In the genomic region with DNA sequence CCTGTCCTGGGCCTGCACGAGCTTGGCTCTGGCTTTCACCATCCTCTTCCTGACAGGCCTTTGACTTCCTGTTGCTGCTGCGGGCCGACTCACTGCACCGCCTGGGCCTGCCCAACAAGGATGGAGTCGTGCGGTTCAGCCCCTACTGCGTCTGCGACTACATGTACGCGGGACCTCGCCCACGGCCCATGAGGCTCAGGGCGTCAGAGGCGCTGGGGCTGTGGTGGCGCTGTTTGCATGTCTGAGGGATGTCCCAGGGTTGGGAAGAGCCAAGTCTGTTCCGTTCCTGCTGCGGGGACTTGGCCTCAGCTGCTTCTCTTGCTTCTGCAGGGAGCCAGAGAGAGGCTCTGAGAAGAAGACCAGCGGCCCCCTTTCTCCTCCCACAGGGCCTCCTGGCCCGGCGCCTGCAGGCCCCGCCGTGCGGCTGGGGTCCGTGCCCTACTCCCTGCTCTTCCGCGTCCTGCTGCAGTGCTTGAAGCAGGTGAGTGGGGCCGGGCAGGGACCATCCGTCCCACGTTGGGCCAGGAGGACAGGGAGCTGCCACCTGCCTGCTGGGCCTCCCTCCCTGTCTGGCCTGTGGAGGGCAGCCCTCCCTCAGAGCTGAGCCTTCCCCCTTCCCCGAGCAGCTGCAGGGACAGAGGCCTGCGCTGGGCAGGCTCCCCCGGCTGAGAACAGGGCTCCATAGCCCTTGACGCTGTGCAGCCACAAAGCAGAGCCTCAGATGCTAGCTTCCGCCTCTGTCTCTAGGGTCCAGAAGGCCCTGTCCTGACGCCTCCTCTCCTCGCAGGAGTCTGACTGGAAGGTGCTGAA, we compare ENCODE assay signal across 30 cellular contexts. TPM values are rescaled to one million over a fixed set of nuclear protein-coding genes. Genes with fewer than 3 reads are reported as not detected.
DNase-seq lines count a peak whose midpoint lies in the region; ATAC-seq, FAIRE-seq and TF ChIP-seq lines count a peak whose summit lies in the region.
"Had no signal": no experiment of that assay in that cellular context is flagged by ENCODE, and none has a peak within 500 bp of the region (broad histone marks: within the 10 kb centered on the region; RNA-seq: fewer than 3 reads in every experiment).

No MANE protein-coding gene starts in this region.

- intact Hi-C loops in HepG2 (cut with micrococcal nuclease; ENCODE audit: unreplicated experiment), result no loop called here

- POLR2A ChIA-PET in WTC11 (lab: Charles Lee) (interaction anchor here (0.5 kb wide), 1 partner anchor 54 kb away, joined by 3 read pairs; no protein-coding TSS in a partner anchor), HepG2 (lab: Yijun Ruan, JAX) (no interaction called here)
- POLR2A ChIA-PET in activated CD8-positive, alpha-beta T cell treated with anti-CD3 and anti-CD28 coated beads, Interleukin-2, amount 10 ng/mL, durations not matched to agents 7 days and 5 days (lab: Charles Lee), result no interaction called here

- WGBS in HepG2 (ENCODE audit: low lambda C conversion rate), result 95% methylated on average over 14 of the region's 36 CpGs

- no peaks in the 10 kb centered on the region for H3K4me1 Mint-ChIP-seq in WTC11
- no peaks in the 10 kb centered on the region for H3K4me1 Mint-ChIP-seq in activated CD8-positive, alpha-beta T cell treated with anti-CD3 and anti-CD28 coated beads, Interleukin-2, amount 10 ng/mL, durations not matched to agents 7 days and 5 days (ENCODE audit: low read depth)

- H3K27me3 Mint-ChIP-seq in WTC11 (ENCODE audit: low read depth), result no peaks in the 10 kb centered on the region
- H3K27me3 Mint-ChIP-seq in activated CD8-positive, alpha-beta T cell treated with anti-CD3 and anti-CD28 coated beads, Interleukin-2, amount 10 ng/mL, durations not matched to agents 7 days and 5 days (ENCODE audit: low read depth), result no peaks in the 10 kb centered on the region
- H3K27me3 Mint-ChIP-seq: activated T-cell treated with anti-CD3 and anti-CD28 coated beads, Interleukin-2, amount 50 U/mL, for 24 hours had no signal

- no peaks in the 10 kb centered on the region for H3K79me2 ChIP-seq in HepG2 (ENCODE audit: insufficient read depth, low read length)

- FAIRE-seq in HepG2 (lab: Jason Lieb, UNC), result no peak
- FAIRE-seq: colon, G401.6, urothelium cell line had no signal

- no peak overlapping the region for H3K4me2 ChIP-seq in HepG2 (ENCODE audit: low read depth, low read length)

- BruUV-seq in HepG2 (replicated peaks; lab: Mats Ljungman, UMichigan), result no TSS peak

- H3K9me3 ChIP-seq in HepG2 (ENCODE audit: low read length) (no peaks in the 10 kb centered on the region), SJCRH30 (replicated peaks) (no peaks in the 10 kb centered on the region)
- H3K9me3 ChIP-seq: breast epithelium, psoas muscle, testis had no signal

- CTCF ChIA-PET in WTC11 (lab: Charles Lee) (interaction anchor here (0.7 to 2.0 kb wide), 5 partner anchors 19 to 69 kb away, joined by 3 to 6 read pairs (median 6); a partner anchor contains a TSS), HepG2 (lab: Yijun Ruan, JAX; ENCODE audit: low intra/inter-chr PET ratio, low total read pairs) (no interaction called here)
- CTCF ChIA-PET in activated CD8-positive, alpha-beta T cell treated with anti-CD3 and anti-CD28 coated beads, Interleukin-2, amount 10 ng/mL, durations not matched to agents 7 days and 5 days (lab: Charles Lee), result no interaction called here

- TF ChIP-seq RAD21 in HepG2 (CRISPR knock-in tag; IDR thresholded peaks at IDR 0.05), result no peak

- H3K27ac ChIP-seq in HepG2 (ENCODE audit: extremely low read length, insufficient read depth, low read length) (no peak overlapping the region), SJCRH30 (no peak overlapping the region)
- H3K27ac ChIP-seq: 22Rv1, breast epithelium, psoas muscle, testis had no signal

- H4K20me1 ChIP-seq in HepG2 (ENCODE audit: insufficient read depth, low read length), result no peaks in the 10 kb centered on the region

- H3K9ac ChIP-seq in HepG2 (ENCODE audit: insufficient read depth, low read depth, low read length), result no peak overlapping the region

- no peak overlapping the region for H3K4me3 ChIP-seq in HepG2 (replicated peaks in 1 of 3; ENCODE audit: insufficient read depth in 1 of 3, low read depth in 2 of 3, low read length in 3 of 3)
- no peak overlapping the region for H3K4me3 ChIP-seq in SJCRH30
- H3K4me3 ChIP-seq: breast epithelium, psoas muscle, testis had no signal

- peaks cover 15% of the 10 kb centered on the region for H3K36me3 Mint-ChIP-seq in WTC11
- peaks cover 10% of the 10 kb centered on the region for H3K36me3 Mint-ChIP-seq in activated CD8-positive, alpha-beta T cell treated with anti-CD3 and anti-CD28 coated beads, Interleukin-2, amount 10 ng/mL, durations not matched to agents 7 days and 5 days (ENCODE audit: low read depth)

- H3K9me3 Mint-ChIP-seq in WTC11, result no peaks in the 10 kb centered on the region
- H3K9me3 Mint-ChIP-seq in activated CD8-positive, alpha-beta T cell treated with anti-CD3 and anti-CD28 coated beads, Interleukin-2, amount 10 ng/mL, durations not matched to agents 7 days and 5 days (ENCODE audit: insufficient read depth), result no peaks in the 10 kb centered on the region
- H3K9me3 Mint-ChIP-seq: activated T-cell treated with anti-CD3 and anti-CD28 coated beads, Interleukin-2, amount 50 U/mL, for 24 hours; CD8-positive, alpha-beta T cell had no signal

- H2AFZ ChIP-seq in HepG2 (ENCODE audit: low read length), result no peak overlapping the region

- no peak for TF ChIP-seq POLR2A in HepG2 (IDR thresholded peaks at IDR 0.05; ENCODE audit: insufficient read depth in 1 of 2, low read depth in 2 of 2, low read length in 2 of 2)

- H3K36me3 ChIP-seq in HepG2 (replicated peaks in 1 of 2; ENCODE audit: control insufficient read depth in 1 of 2, insufficient read depth in 2 of 2, low read length in 2 of 2), result peaks cover 25 to 29% of the 10 kb centered on the region in 2 experiments
- H3K36me3 ChIP-seq in SJCRH30, result peaks cover 6% of the 10 kb centered on the region; the same call in 1 of the 2 replicates
- H3K36me3 ChIP-seq: breast epithelium had no signal

- in situ Hi-C loops in G401 (cut with HindIII; ENCODE audit: low sequenced_read_pairs) (loop anchor here (10.0 kb wide), 1 partner anchor 93 kb away; no protein-coding TSS in a partner anchor), HepG2 (cut with HindIII; ENCODE audit: extremely low pct_ligation_motif_present, low pct_unique_long_range_greater_than_20kb) (no loop called here)

- no peak for TF ChIP-seq EP300 in HepG2 (IDR thresholded peaks at IDR 0.05; ENCODE audit: low read depth in 2 of 2, low read length in 2 of 2)
- TF ChIP-seq EP300 in HepG2 (CRISPR knock-in tag; IDR thresholded peaks at IDR 0.05; ENCODE audit: borderline replicate concordance), result no peak

- peak; percentile 32 for DNase-seq in DMS 273 (lab: John Stamatoyannopoulos, UW; ENCODE audit: unreplicated experiment)
- no peak for DNase-seq in DMS 273 treated with DMSO at 0.1 percent for 48 hours (lab: John Stamatoyannopoulos, UW)
- DNase-seq in G401 (ENCODE audit: low spot score), result peak; percentile 38
- no peak for DNase-seq in WTC11 (ENCODE audit: low spot score)
- DNase-seq in HepG2 (ENCODE audit: low spot score), result no peak
- no peak for DNase-seq in NCI-H2081 (lab: John Stamatoyannopoulos, UW)
- DNase-seq in activated CD8-positive, alpha-beta T cell treated with anti-CD3 and anti-CD28 coated beads, Interleukin-2, amount 10 ng/mL, durations not matched to agents 7 days and 5 days, result no peak
- DNase-seq in SJCRH30, result no peak
- DNase-seq: activated CD4-positive, alpha-beta T cell treated with anti-CD3 and anti-CD28 coated beads for 4 hours; activated T-cell treated with anti-CD3 and anti-CD28 coated beads, Interleukin-2, amount 50 U/mL, for 24 hours; amygdala; CD8-positive, alpha-beta T cell; DMS153; effector CD8-positive, alpha-beta T cell; erythroblast; GOT3; mesenchymal stem cell; NCI-H1092; NCI-H1694 treated with DMSO at 0.1 percent for 48 hours; NCI-H2227 treated with DMSO at 0.1 percent for 48 hours; psoas muscle; stimulated activated CD4-positive, alpha-beta T cell treated with anti-CD3 and anti-CD28 coated beads, Interleukin-4, amount 100 ng/mL, for 4 hours; stimulated activated naive CD4-positive, alpha-beta T cell; T-helper 2 cell; testis had no signal

- H3K27ac Mint-ChIP-seq in WTC11, result peak overlapping the region; percentile 78; the same call in 1 of the 2 replicates
- no peak overlapping the region for H3K27ac Mint-ChIP-seq in activated CD8-positive, alpha-beta T cell treated with anti-CD3 and anti-CD28 coated beads, Interleukin-2, amount 10 ng/mL, durations not matched to agents 7 days and 5 days
- H3K27ac Mint-ChIP-seq: activated T-cell treated with anti-CD3 and anti-CD28 coated beads, Interleukin-2, amount 50 U/mL, for 24 hours; CD8-positive, alpha-beta T cell had no signal

- H3K27me3 ChIP-seq in HepG2 (ENCODE audit: control insufficient read depth in 1 of 2, insufficient read depth in 2 of 2, low read length in 2 of 2), result no peaks in the 10 kb centered on the region
- no peaks in the 10 kb centered on the region for H3K27me3 ChIP-seq in SJCRH30
- H3K27me3 ChIP-seq: breast epithelium, testis had no signal

- H3K4me1 ChIP-seq in HepG2 (ENCODE audit: insufficient read depth, low read length), result no peaks in the 10 kb centered on the region
- no peaks in the 10 kb centered on the region for H3K4me1 ChIP-seq in SJCRH30
- H3K4me1 ChIP-seq: breast epithelium, psoas muscle, testis had no signal

- no peak overlapping the region for H3K4me3 Mint-ChIP-seq in WTC11
- no peak overlapping the region for H3K4me3 Mint-ChIP-seq in activated CD8-positive, alpha-beta T cell treated with anti-CD3 and anti-CD28 coated beads, Interleukin-2, amount 10 ng/mL, durations not matched to agents 7 days and 5 days
- H3K4me3 Mint-ChIP-seq: activated T-cell treated with anti-CD3 and anti-CD28 coated beads, Interleukin-2, amount 50 U/mL, for 24 hours; CD8-positive, alpha-beta T cell had no signal

- TF ChIP-seq CTCF in WTC11 (IDR thresholded peaks at IDR 0.05) (no peak), HepG2 (CRISPR knock-in tag; IDR thresholded peaks at IDR 0.05) (peak; percentile 30)

- no peak; the same call in 1 of the 2 replicates for ATAC-seq in WTC11
- ATAC-seq in HepG2, result peak; percentile 22; the same call in 1 of the 3 replicates
- ATAC-seq in activated CD8-positive, alpha-beta T cell treated with anti-CD3 and anti-CD28 coated beads, Interleukin-2, amount 10 ng/mL, durations not matched to agents 7 days and 5 days, result no peak
- ATAC-seq: CD8-positive, alpha-beta T cell had no signal

RNA-seq across cellular contexts. Expression of a gene that starts 23.9 kb away (rescaled TPM):
- total RNA-seq in G401 (2014; rRNA removed; shearing (Covaris generic)), result 23.3 and 36.4 TPM in 2 replicates
- total RNA-seq in WTC11 (2021) (103 to 134 TPM (median 117 TPM) in 3 replicates), HepG2 (2016; rRNA removed; fragmentation: Illumina TruSeq; extraction: Trizol) (10.3 and 19.6 TPM in 2 replicates)
- 13.6 and 17.2 TPM in 2 replicates for total RNA-seq in HepG2 (2016; cell fraction: cytosol; rRNA removed; fragmentation: Illumina TruSeq; extraction: Trizol; ENCODE audit: low read depth)
- total RNA-seq in HepG2 (2016; cell fraction: insoluble cytoplasmic fraction; rRNA removed; fragmentation: Illumina TruSeq; extraction: Trizol), result 7.7 and 19.6 TPM in 2 replicates
- 13.2 and 13.3 TPM in 2 replicates for total RNA-seq in HepG2 (2016; cell fraction: membrane; rRNA removed; fragmentation: Illumina TruSeq; extraction: Trizol)
- total RNA-seq in HepG2 (2016; cell fraction: nucleus; rRNA removed; fragmentation: Illumina TruSeq; extraction: Trizol), result 21.2 and 34.7 TPM in 2 replicates
- polyA plus RNA-seq in HepG2 (2011; rRNA removed), result 40.4 and 44.6 TPM in 2 replicates
- polyA plus RNA-seq in HepG2 (2011; cell fraction: cytosol; rRNA removed), result 13.0 and 19.7 TPM in 2 replicates
- 352 and 473 TPM in 2 replicates for polyA plus RNA-seq in HepG2 (2011; cell fraction: nucleus; rRNA removed)
- 50.1 and 57.0 TPM in 2 replicates for polyA plus RNA-seq in HepG2 (2012)
- 2.9 and 4.1 TPM in 2 replicates for polyA plus RNA-seq in HepG2 (2016; cell fraction: cytosol; fragmentation: Illumina TruSeq; extraction: Trizol; ENCODE audit: low read depth)
- 13.2 and 17.7 TPM in 2 replicates for polyA plus RNA-seq in HepG2 (2016; cell fraction: insoluble cytoplasmic fraction; fragmentation: Illumina TruSeq; extraction: Trizol; ENCODE audit: low read depth)
- polyA plus RNA-seq in HepG2 (2016; cell fraction: membrane; fragmentation: Illumina TruSeq; extraction: Trizol; ENCODE audit: low read depth), result 5.4 and 5.7 TPM in 2 replicates
- 82.5 and 84.9 TPM in 2 replicates for polyA plus RNA-seq in HepG2 (2016; cell fraction: nucleus; fragmentation: Illumina TruSeq; extraction: Trizol; ENCODE audit: insufficient read depth, low read depth)
- 69.9 and 84.9 TPM in 2 replicates for polyA minus RNA-seq in HepG2 (2011; rRNA and poly(A)+ RNA removed; ENCODE audit: low replicate concordance)
- polyA minus RNA-seq in HepG2 (2011; cell fraction: cytosol; rRNA and poly(A)+ RNA removed), result 25.5 and 36.2 TPM in 2 replicates
- 59.4 and 61.0 TPM in 2 replicates for polyA minus RNA-seq in HepG2 (2011; cell fraction: nucleus; rRNA and poly(A)+ RNA removed)
- 10 to 100 TPM; 87.9 to 97.4 TPM for total RNA-seq in activated CD8-positive, alpha-beta T cell treated with anti-CD3 and anti-CD28 coated beads, Interleukin-2, amount 10 ng/mL, durations not matched to agents 7 days and 5 days
- 32.0 and 37.1 TPM in 2 replicates for total RNA-seq in SJCRH30 (2014; rRNA removed; shearing (Covaris generic))

RNA-seq across cellular contexts. Expression of a gene that starts 24.0 kb away (rescaled TPM):
- 25.2 and 36.6 TPM in 2 replicates for total RNA-seq in G401 (2014; rRNA removed; shearing (Covaris generic))
- total RNA-seq in WTC11 (2021) (90.5 to 93.4 TPM (median 93.3 TPM) in 3 replicates), HepG2 (2016; rRNA removed; fragmentation: Illumina TruSeq; extraction: Trizol) (64.8 and 64.9 TPM in 2 replicates)
- 24.9 and 26.2 TPM in 2 replicates for total RNA-seq in HepG2 (2016; cell fraction: cytosol; rRNA removed; fragmentation: Illumina TruSeq; extraction: Trizol; ENCODE audit: low read depth)
- 69.4 and 70.6 TPM in 2 replicates for total RNA-seq in HepG2 (2016; cell fraction: insoluble cytoplasmic fraction; rRNA removed; fragmentation: Illumina TruSeq; extraction: Trizol)
- total RNA-seq in HepG2 (2016; cell fraction: membrane; rRNA removed; fragmentation: Illumina TruSeq; extraction: Trizol), result 25.2 and 29.9 TPM in 2 replicates
- total RNA-seq in HepG2 (2016; cell fraction: nucleus; rRNA removed; fragmentation: Illumina TruSeq; extraction: Trizol), result 22.8 and 26.0 TPM in 2 replicates
- 47.5 and 55.6 TPM in 2 replicates for polyA plus RNA-seq in HepG2 (2011; rRNA removed)
- 63.4 and 112 TPM in 2 replicates for polyA plus RNA-seq in HepG2 (2011; cell fraction: cytosol; rRNA removed)
- 61.1 and 66.7 TPM in 2 replicates for polyA plus RNA-seq in HepG2 (2011; cell fraction: nucleus; rRNA removed)
- 19.7 and 24.2 TPM in 2 replicates for polyA plus RNA-seq in HepG2 (2012)
- polyA plus RNA-seq in HepG2 (2016; cell fraction: cytosol; fragmentation: Illumina TruSeq; extraction: Trizol; ENCODE audit: low read depth), result 12.4 and 13.2 TPM in 2 replicates
- 43.0 and 46.2 TPM in 2 replicates for polyA plus RNA-seq in HepG2 (2016; cell fraction: insoluble cytoplasmic fraction; fragmentation: Illumina TruSeq; extraction: Trizol; ENCODE audit: low read depth)
- 15.6 and 17.1 TPM in 2 replicates for polyA plus RNA-seq in HepG2 (2016; cell fraction: membrane; fragmentation: Illumina TruSeq; extraction: Trizol; ENCODE audit: low read depth)
- 42.8 and 44.9 TPM in 2 replicates for polyA plus RNA-seq in HepG2 (2016; cell fraction: nucleus; fragmentation: Illumina TruSeq; extraction: Trizol; ENCODE audit: insufficient read depth, low read depth)
- polyA minus RNA-seq in HepG2 (2011; rRNA and poly(A)+ RNA removed; ENCODE audit: low replicate concordance), result 25.8 and 50.8 TPM in 2 replicates
- 24.2 and 32.7 TPM in 2 replicates for polyA minus RNA-seq in HepG2 (2011; cell fraction: cytosol; rRNA and poly(A)+ RNA removed)
- polyA minus RNA-seq in HepG2 (2011; cell fraction: nucleus; rRNA and poly(A)+ RNA removed), result 9.3 and 11.6 TPM in 2 replicates
- 10 to 100 TPM; 29.9 to 35.3 TPM for total RNA-seq in activated CD8-positive, alpha-beta T cell treated with anti-CD3 and anti-CD28 coated beads, Interleukin-2, amount 10 ng/mL, durations not matched to agents 7 days and 5 days
- total RNA-seq in SJCRH30 (2014; rRNA removed; shearing (Covaris generic)), result 16.6 and 17.5 TPM in 2 replicates

RNA-seq across cellular contexts. Expression of a gene that starts 45.0 kb away (rescaled TPM):
- total RNA-seq in G401 (2014; rRNA removed; shearing (Covaris generic)), result 20.5 and 28.9 TPM in 2 replicates
- 23.3 to 31.1 TPM (median 28.0 TPM) in 3 replicates for total RNA-seq in WTC11 (2021)
- total RNA-seq in HepG2 (2016; rRNA removed; fragmentation: Illumina TruSeq; extraction: Trizol), result 15.8 and 23.7 TPM in 2 replicates
- total RNA-seq in HepG2 (2016; cell fraction: cytosol; rRNA removed; fragmentation: Illumina TruSeq; extraction: Trizol; ENCODE audit: low read depth), result 17.2 and 21.7 TPM in 2 replicates
- 14.8 and 26.0 TPM in 2 replicates for total RNA-seq in HepG2 (2016; cell fraction: insoluble cytoplasmic fraction; rRNA removed; fragmentation: Illumina TruSeq; extraction: Trizol)
- total RNA-seq in HepG2 (2016; cell fraction: membrane; rRNA removed; fragmentation: Illumina TruSeq; extraction: Trizol), result 42.5 and 44.6 TPM in 2 replicates
- total RNA-seq in HepG2 (2016; cell fraction: nucleus; rRNA removed; fragmentation: Illumina TruSeq; extraction: Trizol), result 14.4 and 15.0 TPM in 2 replicates
- 39.3 and 47.2 TPM in 2 replicates for polyA plus RNA-seq in HepG2 (2011; rRNA removed)
- 28.8 and 54.4 TPM in 2 replicates for polyA plus RNA-seq in HepG2 (2011; cell fraction: cytosol; rRNA removed)
- 94.7 and 105 TPM in 2 replicates for polyA plus RNA-seq in HepG2 (2011; cell fraction: nucleus; rRNA removed)
- polyA plus RNA-seq in HepG2 (2012), result 25.8 and 38.7 TPM in 2 replicates
- polyA plus RNA-seq in HepG2 (2016; cell fraction: cytosol; fragmentation: Illumina TruSeq; extraction: Trizol; ENCODE audit: low read depth), result 54.0 and 63.1 TPM in 2 replicates
- polyA plus RNA-seq in HepG2 (2016; cell fraction: insoluble cytoplasmic fraction; fragmentation: Illumina TruSeq; extraction: Trizol; ENCODE audit: low read depth), result 37.8 and 52.2 TPM in 2 replicates
- 72.6 and 84.9 TPM in 2 replicates for polyA plus RNA-seq in HepG2 (2016; cell fraction: membrane; fragmentation: Illumina TruSeq; extraction: Trizol; ENCODE audit: low read depth)
- 53.4 and 59.6 TPM in 2 replicates for polyA plus RNA-seq in HepG2 (2016; cell fraction: nucleus; fragmentation: Illumina TruSeq; extraction: Trizol; ENCODE audit: insufficient read depth, low read depth)
- 6.8 and 36.4 TPM in 2 replicates for polyA minus RNA-seq in HepG2 (2011; rRNA and poly(A)+ RNA removed; ENCODE audit: low replicate concordance)
- 24.4 and 28.2 TPM in 2 replicates for polyA minus RNA-seq in HepG2 (2011; cell fraction: cytosol; rRNA and poly(A)+ RNA removed)
- 13.3 and 13.8 TPM in 2 replicates for polyA minus RNA-seq in HepG2 (2011; cell fraction: nucleus; rRNA and poly(A)+ RNA removed)
- 1 to 10 TPM; 1.4 to 2.8 TPM for total RNA-seq in activated CD8-positive, alpha-beta T cell treated with anti-CD3 and anti-CD28 coated beads, Interleukin-2, amount 10 ng/mL, durations not matched to agents 7 days and 5 days
- 6.4 and 8.0 TPM in 2 replicates for total RNA-seq in SJCRH30 (2014; rRNA removed; shearing (Covaris generic))

RNA-seq across cellular contexts. Expression of a gene that starts 52.1 kb away (rescaled TPM):
- not detected in 2 replicates for total RNA-seq in G401 (2014; rRNA removed; shearing (Covaris generic))
- 15.2 to 28.6 TPM (median 22.0 TPM) in 3 replicates for total RNA-seq in WTC11 (2021)
- 0.97 TPM in 1 of 2 replicates, not detected in the other for total RNA-seq in HepG2 (2016; rRNA removed; fragmentation: Illumina TruSeq; extraction: Trizol)
- total RNA-seq in HepG2 (2016; cell fraction: cytosol; rRNA removed; fragmentation: Illumina TruSeq; extraction: Trizol; ENCODE audit: low read depth), result 1.1 and 2.6 TPM in 2 replicates
- 0.87 TPM in 1 of 2 replicates, not detected in the other for total RNA-seq in HepG2 (2016; cell fraction: insoluble cytoplasmic fraction; rRNA removed; fragmentation: Illumina TruSeq; extraction: Trizol)
- total RNA-seq in HepG2 (2016; cell fraction: membrane; rRNA removed; fragmentation: Illumina TruSeq; extraction: Trizol), result 0.71 and 0.79 TPM in 2 replicates
- not detected in 2 replicates for total RNA-seq in HepG2 (2016; cell fraction: nucleus; rRNA removed; fragmentation: Illumina TruSeq; extraction: Trizol)
- polyA plus RNA-seq in HepG2 (2011; rRNA removed), result 0.24 and 0.25 TPM in 2 replicates
- polyA plus RNA-seq in HepG2 (2011; cell fraction: cytosol; rRNA removed), result 0.50 and 0.85 TPM in 2 replicates
- polyA plus RNA-seq in HepG2 (2011; cell fraction: nucleus; rRNA removed), result 1.1 and 1.2 TPM in 2 replicates
- 0.82 and 1.4 TPM in 2 replicates for polyA plus RNA-seq in HepG2 (2012)
- 0.87 and 1.2 TPM in 2 replicates for polyA plus RNA-seq in HepG2 (2016; cell fraction: cytosol; fragmentation: Illumina TruSeq; extraction: Trizol; ENCODE audit: low read depth)
- 0.61 and 0.63 TPM in 2 replicates for polyA plus RNA-seq in HepG2 (2016; cell fraction: insoluble cytoplasmic fraction; fragmentation: Illumina TruSeq; extraction: Trizol; ENCODE audit: low read depth)
- polyA plus RNA-seq in HepG2 (2016; cell fraction: membrane; fragmentation: Illumina TruSeq; extraction: Trizol; ENCODE audit: low read depth), result 0.42 and 0.81 TPM in 2 replicates
- polyA plus RNA-seq in HepG2 (2016; cell fraction: nucleus; fragmentation: Illumina TruSeq; extraction: Trizol; ENCODE audit: insufficient read depth, low read depth), result 0.85 and 2.0 TPM in 2 replicates
- polyA minus RNA-seq in HepG2 (2011; rRNA and poly(A)+ RNA removed; ENCODE audit: low replicate concordance), result 0.21 TPM in 1 of 2 replicates, not detected in the other
- polyA minus RNA-seq in HepG2 (2011; cell fraction: cytosol; rRNA and poly(A)+ RNA removed), result 3.4 TPM in 1 of 2 replicates, not detected in the other
- polyA minus RNA-seq in HepG2 (2011; cell fraction: nucleus; rRNA and poly(A)+ RNA removed), result 0.50 TPM in 1 of 2 replicates, not detected in the other
- total RNA-seq in activated CD8-positive, alpha-beta T cell treated with anti-CD3 and anti-CD28 coated beads, Interleukin-2, amount 10 ng/mL, durations not matched to agents 7 days and 5 days, result under 1 TPM in 1 of 2 experiments, not detected in 1; 0.73 TPM
- total RNA-seq in SJCRH30 (2014; rRNA removed; shearing (Covaris generic)), result 1.6 TPM in 2 replicates
- total RNA-seq: breast epithelium; CD8-positive, alpha-beta T cell had no signal

Comparison
In these comparisons a context has a peak if more than half of its experiments do, and no peak if none do; other contexts are left out.
1. DNase-seq: peak in DMS 273 (single experiment) and G401 (single experiment); none in DMS 273 treated with DMSO at 0.1 percent for 48 hours (single experiment), WTC11 (single experiment), HepG2 (single experiment), NCI-H2081 (0 of 2), activated CD8-positive, alpha-beta T cell treated with anti-CD3 and anti-CD28 coated beads, Interleukin-2, amount 10 ng/mL, durations not matched to agents 7 days and 5 days (single experiment) and SJCRH30 (0 of 2).